Comparison of ENCODE assay signal across 15 cellular contexts in genomic region chr6:43359381-43359780, GRCh38. TPM values are rescaled to one million over a fixed set of nuclear protein-coding genes. Genes with fewer than 3 reads are reported as not detected.
"Had no signal": no experiment of that assay in that cellular context is flagged by ENCODE, and none has a peak within 500 bp of the region (broad histone marks: within the 10 kb centered on the region; RNA-seq: fewer than 3 reads in every experiment).

No MANE protein-coding gene starts in this region.

- H3K9me3 Mint-ChIP-seq: activated CD4-positive, alpha-beta memory T cell treated with anti-CD3 and anti-CD28 coated beads for 36 hours; activated naive CD4-positive, alpha-beta T cell treated with anti-CD3 and anti-CD28 coated beads for 36 hours; effector memory CD8-positive, alpha-beta T cell; nephron; stimulated activated naive B cell treated with anti-CD40 and anti-IgM and Interleukin-4, amounts not matched to agents 10 μg/mL and 1 μg/mL and 100 μg/mL, for 72 hours had no signal

- H3K27ac Mint-ChIP-seq: activated CD4-positive, alpha-beta memory T cell treated with anti-CD3 and anti-CD28 coated beads for 36 hours; activated CD8-positive, alpha-beta memory T cell treated with anti-CD3 and anti-CD28 coated beads, Interleukin-2, amount 10 ng/mL, durations not matched to agents 7 days and 5 days; activated naive CD4-positive, alpha-beta T cell treated with anti-CD3 and anti-CD28 coated beads for 36 hours; effector memory CD8-positive, alpha-beta T cell; nephron had no signal

- H3K9me3 ChIP-seq: ascending aorta, heart right ventricle, thoracic aorta, upper lobe of left lung had no signal

- H3K4me1 ChIP-seq: ascending aorta, upper lobe of left lung had no signal

- DNase-seq: activated CD4-positive, alpha-beta memory T cell treated with anti-CD3 and anti-CD28 coated beads for 36 hours; activated CD4-positive, alpha-beta T cell treated with anti-CD3 and anti-CD28 coated beads for 4 hours; activated CD8-positive, alpha-beta memory T cell treated with anti-CD3 and anti-CD28 coated beads, Interleukin-2, amount 10 ng/mL, durations not matched to agents 7 days and 5 days; activated naive CD4-positive, alpha-beta T cell treated with anti-CD3 and anti-CD28 coated beads for 36 hours; effector memory CD8-positive, alpha-beta T cell; heart right ventricle; posterior cingulate gyrus; stimulated activated naive B cell treated with anti-CD40 and anti-IgM and Interleukin-4, amounts not matched to agents 10 μg/mL and 1 μg/mL and 100 μg/mL, for 72 hours; upper lobe of left lung; WERI-Rb-1 had no signal

- H3K4me1 Mint-ChIP-seq: nephron had no signal

- H3K4me3 Mint-ChIP-seq: activated CD4-positive, alpha-beta memory T cell treated with anti-CD3 and anti-CD28 coated beads for 36 hours; activated CD8-positive, alpha-beta memory T cell treated with anti-CD3 and anti-CD28 coated beads, Interleukin-2, amount 10 ng/mL, durations not matched to agents 7 days and 5 days; activated naive CD4-positive, alpha-beta T cell treated with anti-CD3 and anti-CD28 coated beads for 36 hours; effector memory CD8-positive, alpha-beta T cell; nephron; stimulated activated naive B cell treated with anti-CD40 and anti-IgM and Interleukin-4, amounts not matched to agents 10 μg/mL and 1 μg/mL and 100 μg/mL, for 72 hours had no signal

- H3K4me3 ChIP-seq: ascending aorta, heart right ventricle, thoracic aorta, upper lobe of left lung had no signal

- H3K27ac ChIP-seq: ascending aorta, heart right ventricle, thoracic aorta, upper lobe of left lung, WERI-Rb-1 had no signal

- H3K27me3 Mint-ChIP-seq: activated CD4-positive, alpha-beta memory T cell treated with anti-CD3 and anti-CD28 coated beads for 36 hours; activated CD8-positive, alpha-beta memory T cell treated with anti-CD3 and anti-CD28 coated beads, Interleukin-2, amount 10 ng/mL, durations not matched to agents 7 days and 5 days; effector memory CD8-positive, alpha-beta T cell; stimulated activated naive B cell treated with anti-CD40 and anti-IgM and Interleukin-4, amounts not matched to agents 10 μg/mL and 1 μg/mL and 100 μg/mL, for 72 hours had no signal

- H3K27me3 ChIP-seq: ascending aorta, heart right ventricle, upper lobe of left lung had no signal

- ATAC-seq: activated CD8-positive, alpha-beta memory T cell treated with anti-CD3 and anti-CD28 coated beads, Interleukin-2, amount 10 ng/mL, durations not matched to agents 7 days and 5 days; effector memory CD8-positive, alpha-beta T cell; heart right ventricle; stimulated activated naive B cell treated with anti-CD40 and anti-IgM and Interleukin-4, amounts not matched to agents 10 μg/mL and 1 μg/mL and 100 μg/mL, for 72 hours had no signal

RNA-seq across cellular contexts. Expression of gene CRIP3, which starts 50.8 kb away (rescaled TPM):
- total RNA-seq: ascending aorta, dermis microvascular lymphatic vessel endothelial cell, epithelial cell of proximal tubule, thoracic aorta had no signal
